8 cellular contexts compared by ENCODE assay signal in genomic region chr9:120928015-120928719, GRCh38. TPM values are rescaled to one million over a fixed set of nuclear protein-coding genes. Genes with fewer than 3 reads are reported as not detected.
A peak's percentile ranks its signal among the peaks of the same experiment; 100 is the strongest.
DNase-seq lines count a peak whose midpoint lies in the region; ATAC-seq, FAIRE-seq and TF ChIP-seq lines count a peak whose summit lies in the region.

No MANE protein-coding gene starts in this region.

- ATAC-seq in A549, result peak in 1 of 2 experiments; percentile 7; a peak in 2 of 6 replicates
- ATAC-seq in Right ventricle myocardium inferior, result peak; percentile 14
- no peak for ATAC-seq in HG02973 (IDR thresholded peaks at IDR 0.05; ENCODE audit: unreplicated experiment)

- DNase-seq in A549 (ENCODE audit: low read depth in 1 of 2, low spot score in 1 of 2), result no peak
- DNase-seq in HAP-1 (ENCODE audit: low spot score in 2 of 2), result peak in 1 of 2 experiments; percentile 26
- DNase-seq in activated T-cell treated with anti-CD3 and anti-CD28 coated beads, Interleukin-2, amount 50 U/mL, for 48 hours, result peak; percentile 67 to 68
- DNase-seq in Right ventricle myocardium inferior (ENCODE audit: missing footprints), result no peak
- DNase-seq in posterior cingulate gyrus, result peak in 6 of 10 donors; percentile 39 to 92 (median 48)
- no peak for DNase-seq in NCI-H2171 (lab: John Stamatoyannopoulos, UW)
- DNase-seq in GM10266 (ENCODE audit: extremely low spot score), result no peak

- intact Hi-C loops in Right ventricle myocardium inferior (cut with DNase I), result loop anchor here (5.0 kb wide), 1 partner anchor 136 kb away; the partner anchor contains the start of gene FBXW2
- intact Hi-C loops in posterior cingulate gyrus (cut with DNase I), result no loop called here

- no peak for TF ChIP-seq EP300 in A549 (IDR thresholded peaks at IDR 0.05)

- CTCF ChIA-PET in A549 (lab: Yijun Ruan, JAX), result interaction anchor here (1.0 to 10.4 kb wide), 3 partner anchors 8 to 34 kb away, joined by 3 to 66 read pairs (median 3); no protein-coding TSS in a partner anchor

- TF ChIP-seq CTCF in A549 (IDR thresholded peaks at IDR 0.05), result no peak
- no peak for TF ChIP-seq CTCF in GM10266 (IDR thresholded peaks at IDR 0.05; ENCODE audit: control insufficient read depth, insufficient read depth, low read depth, missing control alignments)

- no peak for TF ChIP-seq RAD21 in A549 (conservative IDR thresholded peaks at IDR 0.05 in 1 of 2, IDR thresholded peaks at IDR 0.05 in 1 of 2)

- H3K4me2 ChIP-seq in A549, result peak overlapping the region; percentile 88

- peaks cover 7% of the 10 kb centered on the region for H3K27me3 ChIP-seq in HAP-1 (ENCODE audit: low read depth)

- POLR2A ChIA-PET in A549 (lab: Yijun Ruan, JAX), result interaction anchor here (1.0 to 1.7 kb wide), 5 partner anchors 8 to 135 kb away, joined by 5 to 7 read pairs (median 5); partner anchors contain the start of gene FBXW2

- peak overlapping the region; percentile 77 for H3K4me3 ChIP-seq in A549
- peak overlapping the region; percentile 37 for H3K4me3 ChIP-seq in HAP-1

- no peaks in the 10 kb centered on the region for H3K9me3 ChIP-seq in A549
- no peaks in the 10 kb centered on the region; the same call in 1 of the 2 replicates for H3K9me3 ChIP-seq in HAP-1

- 66% methylated on average over 27 of the region's 31 CpGs for WGBS in A549 (ENCODE audit: missing lambda C conversion rate)

- in situ Hi-C loops in HAP-1 (cut with MboI; ENCODE audit: low sequenced_read_pairs), result loop anchor here (25.0 kb wide), 1 partner anchor 316 kb away; no protein-coding TSS in a partner anchor

- TF ChIP-seq POLR2A in A549 (IDR thresholded peaks at IDR 0.05; ENCODE audit: low read length), result no peak

- H3K36me3 ChIP-seq in HAP-1 (replicated peaks), result 0 out of 2 replicates have a peak, but pooled peaks cover 2% of the 10 kb centered on the region

- H3K27ac ChIP-seq in A549, result peak overlapping the region; percentile 89 to 97

- FAIRE-seq in A549 (lab: Jason Lieb, UNC), result no peak

- H3K4me1 ChIP-seq in A549 (peaks cover 26% of the 10 kb centered on the region), HAP-1 (peaks cover 22% of the 10 kb centered on the region)

TF ChIP-seq in A549, 52 proteins besides CTCF, POLR2A, EP300 and RAD21:
- TF ChIP-seq EHF (CRISPR knock-in tag; IDR thresholded peaks at IDR 0.05) (no peak), ZFP36 (IDR thresholded peaks at IDR 0.05; ENCODE audit: borderline replicate concordance, partially characterized antibody) (no peak), GATA3 (IDR thresholded peaks at IDR 0.05; ENCODE audit: borderline replicate concordance) (no peak), HOXB5 (CRISPR knock-in tag; IDR thresholded peaks at IDR 0.05) (no peak), CEBPB (IDR thresholded peaks at IDR 0.05) (no peak), SREBF2 (IDR thresholded peaks at IDR 0.05) (no peak)
- TF ChIP-seq, protein P1, sequence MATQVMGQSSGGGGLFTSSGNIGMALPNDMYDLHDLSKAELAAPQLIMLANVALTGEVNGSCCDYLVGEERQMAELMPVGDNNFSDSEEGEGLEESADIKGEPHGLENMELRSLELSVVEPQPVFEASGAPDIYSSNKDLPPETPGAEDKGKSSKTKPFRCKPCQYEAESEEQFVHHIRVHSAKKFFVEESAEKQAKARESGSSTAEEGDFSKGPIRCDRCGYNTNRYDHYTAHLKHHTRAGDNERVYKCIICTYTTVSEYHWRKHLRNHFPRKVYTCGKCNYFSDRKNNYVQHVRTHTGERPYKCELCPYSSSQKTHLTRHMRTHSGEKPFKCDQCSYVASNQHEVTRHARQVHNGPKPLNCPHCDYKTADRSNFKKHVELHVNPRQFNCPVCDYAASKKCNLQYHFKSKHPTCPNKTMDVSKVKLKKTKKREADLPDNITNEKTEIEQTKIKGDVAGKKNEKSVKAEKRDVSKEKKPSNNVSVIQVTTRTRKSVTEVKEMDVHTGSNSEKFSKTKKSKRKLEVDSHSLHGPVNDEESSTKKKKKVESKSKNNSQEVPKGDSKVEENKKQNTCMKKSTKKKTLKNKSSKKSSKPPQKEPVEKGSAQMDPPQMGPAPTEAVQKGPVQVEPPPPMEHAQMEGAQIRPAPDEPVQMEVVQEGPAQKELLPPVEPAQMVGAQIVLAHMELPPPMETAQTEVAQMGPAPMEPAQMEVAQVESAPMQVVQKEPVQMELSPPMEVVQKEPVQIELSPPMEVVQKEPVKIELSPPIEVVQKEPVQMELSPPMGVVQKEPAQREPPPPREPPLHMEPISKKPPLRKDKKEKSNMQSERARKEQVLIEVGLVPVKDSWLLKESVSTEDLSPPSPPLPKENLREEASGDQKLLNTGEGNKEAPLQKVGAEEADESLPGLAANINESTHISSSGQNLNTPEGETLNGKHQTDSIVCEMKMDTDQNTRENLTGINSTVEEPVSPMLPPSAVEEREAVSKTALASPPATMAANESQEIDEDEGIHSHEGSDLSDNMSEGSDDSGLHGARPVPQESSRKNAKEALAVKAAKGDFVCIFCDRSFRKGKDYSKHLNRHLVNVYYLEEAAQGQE (IDR thresholded peaks at IDR 0.05), result no peak
- TF ChIP-seq, protein P2, sequence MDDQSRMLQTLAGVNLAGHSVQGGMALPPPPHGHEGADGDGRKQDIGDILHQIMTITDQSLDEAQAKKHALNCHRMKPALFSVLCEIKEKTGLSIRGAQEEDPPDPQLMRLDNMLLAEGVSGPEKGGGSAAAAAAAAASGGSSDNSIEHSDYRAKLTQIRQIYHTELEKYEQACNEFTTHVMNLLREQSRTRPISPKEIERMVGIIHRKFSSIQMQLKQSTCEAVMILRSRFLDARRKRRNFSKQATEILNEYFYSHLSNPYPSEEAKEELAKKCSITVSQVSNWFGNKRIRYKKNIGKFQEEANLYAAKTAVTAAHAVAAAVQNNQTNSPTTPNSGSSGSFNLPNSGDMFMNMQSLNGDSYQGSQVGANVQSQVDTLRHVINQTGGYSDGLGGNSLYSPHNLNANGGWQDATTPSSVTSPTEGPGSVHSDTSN (IDR thresholded peaks at IDR 0.05), result no peak
- TF ChIP-seq, protein P3, sequence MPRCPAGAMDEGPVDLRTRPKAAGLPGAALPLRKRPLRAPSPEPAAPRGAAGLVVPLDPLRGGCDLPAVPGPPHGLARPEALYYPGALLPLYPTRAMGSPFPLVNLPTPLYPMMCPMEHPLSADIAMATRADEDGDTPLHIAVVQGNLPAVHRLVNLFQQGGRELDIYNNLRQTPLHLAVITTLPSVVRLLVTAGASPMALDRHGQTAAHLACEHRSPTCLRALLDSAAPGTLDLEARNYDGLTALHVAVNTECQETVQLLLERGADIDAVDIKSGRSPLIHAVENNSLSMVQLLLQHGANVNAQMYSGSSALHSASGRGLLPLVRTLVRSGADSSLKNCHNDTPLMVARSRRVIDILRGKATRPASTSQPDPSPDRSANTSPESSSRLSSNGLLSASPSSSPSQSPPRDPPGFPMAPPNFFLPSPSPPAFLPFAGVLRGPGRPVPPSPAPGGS (IDR thresholded peaks at IDR 0.05), result no peak; the same call in 2 of the 3 replicates

RNA-seq across cellular contexts. Expression of gene TRAF1, which starts 1.6 kb away (rescaled TPM):
- polyA plus RNA-seq in A549 (2011; rRNA removed) (3.4 and 4.1 TPM in 2 replicates), A549 (2017; fragmentation: RNase III; extraction: RNeasy Plus Mini Kit Qiagen cat#74134 plus additional on column Dnase treatment) (2.0 to 4.6 TPM (median 2.1 TPM) in 3 replicates)
- polyA plus RNA-seq in A549 (2012; cell fraction: cytosol; rRNA removed), result 2.1 and 2.6 TPM in 2 replicates
- polyA plus RNA-seq in A549 (2012; cell fraction: nucleus; rRNA removed), result 8.0 and 8.1 TPM in 2 replicates
- polyA minus RNA-seq in A549 (2011; rRNA and poly(A)+ RNA removed), result 3.8 and 5.4 TPM in 2 replicates
- total RNA-seq in Right ventricle myocardium inferior, result 2.1 TPM

RNA-seq across cellular contexts. Expression of gene PHF19, which starts 51.2 kb away (rescaled TPM):
- 50.7 and 64.9 TPM in 2 replicates for polyA plus RNA-seq in A549 (2011; rRNA removed)
- 185 and 190 TPM in 2 replicates for polyA plus RNA-seq in A549 (2012; cell fraction: cytosol; rRNA removed)
- polyA plus RNA-seq in A549 (2012; cell fraction: nucleus; rRNA removed), result 139 and 140 TPM in 2 replicates
- polyA plus RNA-seq in A549 (2017; fragmentation: RNase III; extraction: RNeasy Plus Mini Kit Qiagen cat#74134 plus additional on column Dnase treatment), result 102 to 105 TPM (median 104 TPM) in 3 replicates
- 103 and 110 TPM in 2 replicates for polyA minus RNA-seq in A549 (2011; rRNA and poly(A)+ RNA removed)
- total RNA-seq in Right ventricle myocardium inferior, result 13.2 TPM

Comparison
In these comparisons a context has a peak if more than half of its experiments do, and no peak if none do; other contexts are left out.
1. DNase-seq: peak in activated T-cell treated with anti-CD3 and anti-CD28 coated beads, Interleukin-2, amount 50 U/mL, for 48 hours (2 of 2) and posterior cingulate gyrus (6 of 10); none in A549 (0 of 2), Right ventricle myocardium inferior (single experiment), NCI-H2171 (single experiment) and GM10266 (single experiment).